1 cellular context compared by ENCODE assay signal in the genomic region with DNA sequence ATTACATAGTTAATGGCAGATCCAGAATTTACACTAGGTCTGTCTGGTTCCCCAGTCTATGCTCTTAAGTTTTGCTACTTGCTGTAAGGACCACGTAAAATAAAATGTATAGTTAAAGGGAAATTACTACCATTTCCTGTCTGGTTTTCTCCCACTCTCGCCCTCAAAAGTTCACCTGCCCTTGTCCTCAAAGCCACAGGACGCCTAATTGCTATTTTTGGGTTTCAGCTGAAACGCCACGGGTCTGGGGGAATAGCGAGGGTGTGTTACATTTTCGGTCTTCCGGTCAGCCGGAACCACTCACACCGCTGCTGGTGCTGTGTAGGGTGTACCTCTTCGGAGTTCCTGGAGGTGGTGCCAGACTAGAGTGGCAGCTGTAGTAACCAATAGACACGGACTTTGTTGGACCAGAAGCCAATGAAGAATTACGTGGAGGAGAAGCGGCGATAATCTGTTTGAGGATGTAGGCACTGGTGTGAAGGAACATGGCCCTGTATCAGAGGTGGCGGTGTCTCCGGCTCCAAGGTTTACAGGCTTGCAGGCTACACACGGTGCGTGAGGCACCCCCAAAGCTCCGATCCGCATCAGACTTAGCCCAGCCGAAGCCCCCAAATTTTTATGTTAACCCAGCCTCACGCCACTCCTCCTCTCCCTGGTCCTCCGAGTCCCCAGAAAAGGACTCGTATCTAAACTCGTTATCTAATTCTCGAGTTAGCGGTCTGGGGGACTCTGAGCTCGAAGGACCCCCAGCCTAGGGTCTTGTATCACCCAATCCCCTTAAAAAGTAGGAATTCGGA.
A peak's percentile ranks its signal among the peaks of the same experiment; 100 is the strongest.
TF ChIP-seq lines count a peak whose summit lies in the region.

A gene with protein sequence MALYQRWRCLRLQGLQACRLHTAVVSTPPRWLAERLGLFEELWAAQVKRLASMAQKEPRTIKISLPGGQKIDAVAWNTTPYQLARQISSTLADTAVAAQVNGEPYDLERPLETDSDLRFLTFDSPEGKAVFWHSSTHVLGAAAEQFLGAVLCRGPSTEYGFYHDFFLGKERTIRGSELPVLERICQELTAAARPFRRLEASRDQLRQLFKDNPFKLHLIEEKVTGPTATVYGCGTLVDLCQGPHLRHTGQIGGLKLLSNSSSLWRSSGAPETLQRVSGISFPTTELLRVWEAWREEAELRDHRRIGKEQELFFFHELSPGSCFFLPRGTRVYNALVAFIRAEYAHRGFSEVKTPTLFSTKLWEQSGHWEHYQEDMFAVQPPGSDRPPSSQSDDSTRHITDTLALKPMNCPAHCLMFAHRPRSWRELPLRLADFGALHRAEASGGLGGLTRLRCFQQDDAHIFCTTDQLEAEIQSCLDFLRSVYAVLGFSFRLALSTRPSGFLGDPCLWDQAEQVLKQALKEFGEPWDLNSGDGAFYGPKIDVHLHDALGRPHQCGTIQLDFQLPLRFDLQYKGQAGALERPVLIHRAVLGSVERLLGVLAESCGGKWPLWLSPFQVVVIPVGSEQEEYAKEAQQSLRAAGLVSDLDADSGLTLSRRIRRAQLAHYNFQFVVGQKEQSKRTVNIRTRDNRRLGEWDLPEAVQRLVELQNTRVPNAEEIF (plus strand): TSS at position 454 of the 797 bp plus-strand sequence. CDS start 32 bp downstream, at position 486.

TF ChIP-seq in HepG2, 621 proteins besides CTCF, POLR2A, EP300 and RAD21 (continued from another document and continues in another):
- TF ChIP-seq, protein P1, sequence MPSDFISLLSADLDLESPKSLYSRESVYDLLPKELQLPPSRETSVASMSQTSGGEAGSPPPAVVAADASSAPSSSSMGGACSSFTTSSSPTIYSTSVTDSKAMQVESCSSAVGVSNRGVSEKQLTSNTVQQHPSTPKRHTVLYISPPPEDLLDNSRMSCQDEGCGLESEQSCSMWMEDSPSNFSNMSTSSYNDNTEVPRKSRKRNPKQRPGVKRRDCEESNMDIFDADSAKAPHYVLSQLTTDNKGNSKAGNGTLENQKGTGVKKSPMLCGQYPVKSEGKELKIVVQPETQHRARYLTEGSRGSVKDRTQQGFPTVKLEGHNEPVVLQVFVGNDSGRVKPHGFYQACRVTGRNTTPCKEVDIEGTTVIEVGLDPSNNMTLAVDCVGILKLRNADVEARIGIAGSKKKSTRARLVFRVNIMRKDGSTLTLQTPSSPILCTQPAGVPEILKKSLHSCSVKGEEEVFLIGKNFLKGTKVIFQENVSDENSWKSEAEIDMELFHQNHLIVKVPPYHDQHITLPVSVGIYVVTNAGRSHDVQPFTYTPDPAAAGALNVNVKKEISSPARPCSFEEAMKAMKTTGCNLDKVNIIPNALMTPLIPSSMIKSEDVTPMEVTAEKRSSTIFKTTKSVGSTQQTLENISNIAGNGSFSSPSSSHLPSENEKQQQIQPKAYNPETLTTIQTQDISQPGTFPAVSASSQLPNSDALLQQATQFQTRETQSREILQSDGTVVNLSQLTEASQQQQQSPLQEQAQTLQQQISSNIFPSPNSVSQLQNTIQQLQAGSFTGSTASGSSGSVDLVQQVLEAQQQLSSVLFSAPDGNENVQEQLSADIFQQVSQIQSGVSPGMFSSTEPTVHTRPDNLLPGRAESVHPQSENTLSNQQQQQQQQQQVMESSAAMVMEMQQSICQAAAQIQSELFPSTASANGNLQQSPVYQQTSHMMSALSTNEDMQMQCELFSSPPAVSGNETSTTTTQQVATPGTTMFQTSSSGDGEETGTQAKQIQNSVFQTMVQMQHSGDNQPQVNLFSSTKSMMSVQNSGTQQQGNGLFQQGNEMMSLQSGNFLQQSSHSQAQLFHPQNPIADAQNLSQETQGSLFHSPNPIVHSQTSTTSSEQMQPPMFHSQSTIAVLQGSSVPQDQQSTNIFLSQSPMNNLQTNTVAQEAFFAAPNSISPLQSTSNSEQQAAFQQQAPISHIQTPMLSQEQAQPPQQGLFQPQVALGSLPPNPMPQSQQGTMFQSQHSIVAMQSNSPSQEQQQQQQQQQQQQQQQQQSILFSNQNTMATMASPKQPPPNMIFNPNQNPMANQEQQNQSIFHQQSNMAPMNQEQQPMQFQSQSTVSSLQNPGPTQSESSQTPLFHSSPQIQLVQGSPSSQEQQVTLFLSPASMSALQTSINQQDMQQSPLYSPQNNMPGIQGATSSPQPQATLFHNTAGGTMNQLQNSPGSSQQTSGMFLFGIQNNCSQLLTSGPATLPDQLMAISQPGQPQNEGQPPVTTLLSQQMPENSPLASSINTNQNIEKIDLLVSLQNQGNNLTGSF (CRISPR knock-in tag; IDR thresholded peaks at IDR 0.05): no peak
- TF ChIP-seq XBP1 (CRISPR knock-in tag; IDR thresholded peaks at IDR 0.05): no peak
- no peak for TF ChIP-seq ZC3H4 (CRISPR knock-in tag; IDR thresholded peaks at IDR 0.05; ENCODE audit: borderline replicate concordance)
- TF ChIP-seq KLF9 (CRISPR knock-in tag; IDR thresholded peaks at IDR 0.05; ENCODE audit: low read depth): no peak
- TF ChIP-seq FOXJ3 (CRISPR knock-in tag; IDR thresholded peaks at IDR 0.05; ENCODE audit: borderline replicate concordance): 0 out of 2 replicates have a peak, but pooled peaks have one; percentile 27
- TF ChIP-seq, protein P2, sequence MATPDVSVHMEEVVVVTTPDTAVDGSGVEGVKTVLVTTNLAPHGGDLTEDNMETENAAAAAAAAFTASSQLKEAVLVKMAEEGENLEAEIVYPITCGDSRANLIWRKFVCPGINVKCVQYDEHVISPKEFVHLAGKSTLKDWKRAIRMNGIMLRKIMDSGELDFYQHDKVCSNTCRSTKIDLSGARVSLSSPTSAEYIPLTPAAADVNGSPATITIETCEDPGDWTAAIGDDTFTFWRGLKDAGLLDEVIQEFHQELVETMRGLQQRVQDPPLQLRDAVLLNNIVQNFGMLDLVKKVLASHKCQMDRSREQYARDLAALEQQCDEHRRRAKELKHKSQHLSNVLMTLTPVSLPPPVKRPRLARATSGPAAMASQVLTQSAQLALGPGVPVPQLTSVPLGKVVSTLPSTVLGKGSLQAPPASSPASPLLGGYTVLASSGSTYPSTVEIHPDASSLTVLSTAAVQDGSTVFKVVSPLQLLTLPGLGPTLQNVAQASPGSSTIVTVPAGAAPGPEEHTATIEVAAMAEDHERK (CRISPR knock-in tag; IDR thresholded peaks at IDR 0.05; ENCODE audit: low read depth): peak; percentile 62
- no peak for TF ChIP-seq RELA (CRISPR knock-in tag; IDR thresholded peaks at IDR 0.05)
- no peak for TF ChIP-seq ZBTB46 (CRISPR knock-in tag; IDR thresholded peaks at IDR 0.05; ENCODE audit: borderline replicate concordance)
- TF ChIP-seq, protein P3, sequence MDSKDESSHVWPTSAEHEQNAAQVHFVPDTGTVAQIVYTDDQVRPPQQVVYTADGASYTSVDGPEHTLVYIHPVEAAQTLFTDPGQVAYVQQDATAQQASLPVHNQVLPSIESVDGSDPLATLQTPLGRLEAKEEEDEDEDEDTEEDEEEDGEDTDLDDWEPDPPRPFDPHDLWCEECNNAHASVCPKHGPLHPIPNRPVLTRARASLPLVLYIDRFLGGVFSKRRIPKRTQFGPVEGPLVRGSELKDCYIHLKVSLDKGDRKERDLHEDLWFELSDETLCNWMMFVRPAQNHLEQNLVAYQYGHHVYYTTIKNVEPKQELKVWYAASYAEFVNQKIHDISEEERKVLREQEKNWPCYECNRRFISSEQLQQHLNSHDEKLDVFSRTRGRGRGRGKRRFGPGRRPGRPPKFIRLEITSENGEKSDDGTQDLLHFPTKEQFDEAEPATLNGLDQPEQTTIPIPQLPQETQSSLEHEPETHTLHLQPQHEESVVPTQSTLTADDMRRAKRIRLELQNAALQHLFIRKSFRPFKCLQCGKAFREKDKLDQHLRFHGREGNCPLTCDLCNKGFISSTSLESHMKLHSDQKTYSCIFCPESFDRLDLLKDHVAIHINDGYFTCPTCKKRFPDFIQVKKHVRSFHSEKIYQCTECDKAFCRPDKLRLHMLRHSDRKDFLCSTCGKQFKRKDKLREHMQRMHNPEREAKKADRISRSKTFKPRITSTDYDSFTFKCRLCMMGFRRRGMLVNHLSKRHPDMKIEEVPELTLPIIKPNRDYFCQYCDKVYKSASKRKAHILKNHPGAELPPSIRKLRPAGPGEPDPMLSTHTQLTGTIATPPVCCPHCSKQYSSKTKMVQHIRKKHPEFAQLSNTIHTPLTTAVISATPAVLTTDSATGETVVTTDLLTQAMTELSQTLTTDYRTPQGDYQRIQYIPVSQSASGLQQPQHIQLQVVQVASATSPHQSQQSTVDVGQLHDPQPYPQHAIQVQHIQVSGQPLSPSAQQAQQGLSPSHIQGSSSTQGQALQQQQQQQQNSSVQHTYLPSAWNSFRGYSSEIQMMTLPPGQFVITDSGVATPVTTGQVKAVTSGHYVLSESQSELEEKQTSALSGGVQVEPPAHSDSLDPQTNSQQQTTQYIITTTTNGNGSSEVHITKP (CRISPR knock-in tag; IDR thresholded peaks at IDR 0.05; ENCODE audit: low read depth): 0 out of 2 replicates have a peak, but pooled peaks have one; percentile 53
- peak; percentile 92 for TF ChIP-seq CCAR2 (optimal IDR thresholded peaks at IDR 0.05; ENCODE audit: low read depth, low read length)
- TF ChIP-seq FOSL2 (CRISPR knock-in tag; IDR thresholded peaks at IDR 0.05): peak; percentile 67
- TF ChIP-seq FOXP4 (CRISPR knock-in tag; IDR thresholded peaks at IDR 0.05): peak; percentile 49; the same call in 1 of the 2 replicates
- no peak; the same call in 1 of the 2 replicates for TF ChIP-seq RFX1 (IDR thresholded peaks at IDR 0.05)
- no peak for TF ChIP-seq ZBTB20 (CRISPR knock-in tag; IDR thresholded peaks at IDR 0.05; ENCODE audit: borderline replicate concordance, low read depth)
- TF ChIP-seq NRL (CRISPR knock-in tag; IDR thresholded peaks at IDR 0.05; ENCODE audit: borderline replicate concordance): 0 out of 2 replicates have a peak, but pooled peaks have one; percentile 86
- peak; percentile 61; the same call in 1 of the 2 replicates for TF ChIP-seq HOXA5 (CRISPR knock-in tag; IDR thresholded peaks at IDR 0.05)
- peak; percentile 72; the same call in 1 of the 2 replicates for TF ChIP-seq ZNF232 (CRISPR knock-in tag; IDR thresholded peaks at IDR 0.05; ENCODE audit: borderline replicate concordance)
- TF ChIP-seq SOX13 (IDR thresholded peaks at IDR 0.05): no peak
- TF ChIP-seq SOX13 (CRISPR knock-in tag; conservative IDR thresholded peaks at IDR 0.05 in 1 of 2, IDR thresholded peaks at IDR 0.05 in 1 of 2): peak in 1 of 2 experiments; percentile 45; a peak in 1 of 4 replicates
- no peak for TF ChIP-seq SKIL (CRISPR knock-in tag; IDR thresholded peaks at IDR 0.05; ENCODE audit: borderline replicate concordance)
- peak; percentile 83 for TF ChIP-seq RXRB (CRISPR knock-in tag; IDR thresholded peaks at IDR 0.05; ENCODE audit: borderline replicate concordance)
- TF ChIP-seq REL (CRISPR knock-in tag; conservative IDR thresholded peaks at IDR 0.05): peak; percentile 74; the same call in 1 of the 2 replicates
- peak; percentile 57; the same call in 1 of the 2 replicates for TF ChIP-seq ZNF205 (CRISPR knock-in tag; IDR thresholded peaks at IDR 0.05)
- TF ChIP-seq ZFP90 (CRISPR knock-in tag; IDR thresholded peaks at IDR 0.05; ENCODE audit: borderline replicate concordance): no peak; the same call in 1 of the 2 replicates
- TF ChIP-seq ZNF644 (CRISPR knock-in tag; IDR thresholded peaks at IDR 0.05; ENCODE audit: low read depth): no peak
- TF ChIP-seq RBFOX2 (IDR thresholded peaks at IDR 0.05; ENCODE audit: low read depth, low read length): peak; percentile 69
